Comparison of ENCODE assay signal across 1 cellular context in the genomic region with DNA sequence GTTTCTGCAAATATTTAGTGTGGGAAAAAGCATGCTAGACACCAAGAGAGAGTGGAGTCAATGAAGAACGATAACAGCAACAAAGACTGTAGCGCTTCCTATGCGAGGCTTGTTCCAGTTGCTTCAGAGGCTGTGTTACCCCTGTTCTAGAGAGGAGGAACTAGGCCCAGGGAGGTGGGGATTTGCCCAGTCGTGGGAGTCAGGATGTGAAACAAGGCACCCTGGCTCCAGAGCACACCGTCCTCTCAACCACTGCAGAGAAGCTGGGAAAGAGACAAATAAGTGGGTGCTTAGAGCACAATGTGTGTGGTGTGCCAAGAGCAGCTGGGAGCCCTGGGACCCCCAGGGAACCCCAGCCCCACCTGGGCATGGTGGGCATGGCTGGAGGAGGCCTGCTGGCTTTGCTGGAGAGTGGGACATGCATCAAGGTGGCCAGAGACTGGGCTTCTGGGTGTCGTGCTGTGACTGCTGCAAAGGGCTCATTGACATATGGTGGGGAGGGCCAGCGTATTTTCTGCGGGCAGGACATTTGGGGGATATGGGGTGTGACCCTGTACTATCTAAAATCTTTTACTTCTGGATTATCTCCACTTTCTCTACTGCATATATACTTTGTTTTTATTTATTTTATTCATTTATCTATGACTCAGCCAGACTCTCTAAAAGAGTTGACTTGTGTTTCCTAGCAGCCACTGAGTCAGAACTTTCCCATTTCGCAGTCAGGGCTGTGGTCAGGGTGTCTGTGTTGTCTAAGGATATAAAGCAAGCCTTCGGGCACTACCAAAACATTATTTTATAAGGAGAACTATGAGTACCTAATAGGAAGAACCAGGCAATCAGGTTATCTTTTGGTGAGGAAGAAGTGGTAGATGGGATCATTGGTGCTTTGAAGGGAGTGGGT.
TF ChIP-seq lines count a peak whose summit lies in the region.

No MANE protein-coding gene starts in this region.

TF ChIP-seq in HCT116, 20 proteins besides CTCF, POLR2A, EP300 and RAD21 (continued from another document):
- TF ChIP-seq ZNF274 (IDR thresholded peaks at IDR 0.05; ENCODE audit: low read depth, low read length) (no peak), POLR2AphosphoS5 (IDR thresholded peaks at IDR 0.05; ENCODE audit: low read depth, low read length) (peak; percentile 39; the same call in 1 of the 2 replicates), EZH2 (IDR thresholded peaks at IDR 0.05) (no peak), ELF1 (IDR thresholded peaks at IDR 0.05; ENCODE audit: borderline replicate concordance, low read depth) (no peak), FOSL1 (IDR thresholded peaks at IDR 0.05; ENCODE audit: low read depth) (no peak)
TF ChIP-seq in HCT116: peak in this region for 1.
